ENCODE assay signal across 9 cellular contexts in genomic region chr9:109319631-109320233, GRCh38. TPM values are rescaled to one million over a fixed set of nuclear protein-coding genes. Genes with fewer than 3 reads are reported as not detected.
DNase-seq lines count a peak whose midpoint lies in the region; ATAC-seq and TF ChIP-seq lines count a peak whose summit lies in the region.
"Had no signal": no experiment of that assay in that cellular context is flagged by ENCODE, and none has a peak within 500 bp of the region (broad histone marks: within the 10 kb centered on the region; RNA-seq: fewer than 3 reads in every experiment).

No MANE protein-coding gene starts in this region.

- intact Hi-C loops in adrenal gland (cut with DNase I), result loop anchor here (5.0 to 10.0 kb wide), 4 partner anchors 72 to 127 kb away; no protein-coding TSS in a partner anchor

- no peak for TF ChIP-seq CTCF in adrenal gland (IDR thresholded peaks at IDR 0.05)
- TF ChIP-seq CTCF in tibial nerve (IDR thresholded peaks at IDR 0.05), result peak in 1 of 5 experiments; percentile 4

- no peaks in the 10 kb centered on the region for H3K36me3 ChIP-seq in adrenal gland (replicated peaks in 1 of 2)
- H3K36me3 ChIP-seq in tibial nerve, result no peaks in the 10 kb centered on the region

- peaks cover 0 to 35% of the 10 kb centered on the region in 2 donors for H3K4me1 ChIP-seq in adrenal gland (replicated peaks in 1 of 2)
- H3K4me1 ChIP-seq in tibial nerve, result peaks cover 0 to 54% (median 23%) of the 10 kb centered on the region in 4 donors

- H3K4me3 ChIP-seq in adrenal gland, result peak overlapping the region in 2 of 4 donors; percentile 22 to 61
- H3K4me3 ChIP-seq in tibial nerve, result peak overlapping the region; percentile 51 to 63 (median 56)

- no peak for TF ChIP-seq POLR2A in adrenal gland (IDR thresholded peaks at IDR 0.05)
- TF ChIP-seq POLR2A in tibial nerve (IDR thresholded peaks at IDR 0.05), result no peak

- no peak for TF ChIP-seq EP300 in tibial nerve (IDR thresholded peaks at IDR 0.05)

- H3K27me3 ChIP-seq in adrenal gland, result no peaks in the 10 kb centered on the region
- H3K27me3 ChIP-seq in tibial nerve, result peaks cover 0 to 9% of the 10 kb centered on the region in 2 donors

- peak; percentile 63 for DNase-seq in NCI-H748 (lab: John Stamatoyannopoulos, UW; ENCODE audit: unreplicated experiment)
- no peak for DNase-seq in NCI-H748 treated with DMSO at 0.1 percent for 48 hours (lab: John Stamatoyannopoulos, UW)
- peak in 5 of 7 donors; percentile 36 to 46 (median 40) for DNase-seq in adrenal gland
- DNase-seq in left lobe of liver (ENCODE audit: low spot score), result peak; percentile 59
- DNase-seq in tibial nerve (ENCODE audit: low spot score in 2 of 2), result no peak
- DNase-seq in NCI-H2081 treated with DMSO at 0.1 percent for 48 hours (lab: John Stamatoyannopoulos, UW), result no peak
- DNase-seq: DND-41 had no signal

- H3K9me3 ChIP-seq in adrenal gland (replicated peaks in 1 of 3) (no peaks in the 10 kb centered on the region), tibial nerve (no peaks in the 10 kb centered on the region)

- H3K27ac ChIP-seq in adrenal gland (peak overlapping the region in 3 of 5 donors; percentile 5 to 49 (median 38)), tibial nerve (peak overlapping the region; percentile 71 to 92 (median 86))

- peak; percentile 31 for ATAC-seq in HG03354 (IDR thresholded peaks at IDR 0.05; ENCODE audit: poor library complexity, severe bottlenecking, unreplicated experiment)
- ATAC-seq in left lobe of liver, result peak; percentile 5
- no peak for ATAC-seq in HG02610 (IDR thresholded peaks at IDR 0.05; ENCODE audit: unreplicated experiment)

- 3 to 4% (median 4%) methylated on average over 19 to 39 of the region's 39 CpGs for WGBS in adrenal gland, 4 donors
- WGBS in tibial nerve, 2 donors, result 2 to 4% methylated on average over 28 to 32 of the region's 39 CpGs

RNA-seq across cellular contexts. Expression of gene EPB41L4B, which starts 1.1 kb away (rescaled TPM):
- total RNA-seq in adrenal gland (10 to 100 TPM; 13.4 to 26.7 (median 18.7) TPM), left lobe of liver (51.4 TPM), tibial nerve (10 to 100 TPM; 14.7 to 28.0 (median 19.1) TPM)
- 10 to 100 TPM in 1 of 3 donors, 1 to 10 TPM in 2; 7.4 to 37.2 (median 9.2) TPM for polyA plus RNA-seq in adrenal gland

Comparison
In these comparisons a context has a peak if more than half of its experiments do, and no peak if none do; other contexts are left out.
1. DNase-seq: peak in NCI-H748 (single experiment), adrenal gland (5 of 7) and left lobe of liver (single experiment); none in NCI-H748 treated with DMSO at 0.1 percent for 48 hours (single experiment), tibial nerve (0 of 2) and NCI-H2081 treated with DMSO at 0.1 percent for 48 hours (single experiment).